In the genomic region with DNA sequence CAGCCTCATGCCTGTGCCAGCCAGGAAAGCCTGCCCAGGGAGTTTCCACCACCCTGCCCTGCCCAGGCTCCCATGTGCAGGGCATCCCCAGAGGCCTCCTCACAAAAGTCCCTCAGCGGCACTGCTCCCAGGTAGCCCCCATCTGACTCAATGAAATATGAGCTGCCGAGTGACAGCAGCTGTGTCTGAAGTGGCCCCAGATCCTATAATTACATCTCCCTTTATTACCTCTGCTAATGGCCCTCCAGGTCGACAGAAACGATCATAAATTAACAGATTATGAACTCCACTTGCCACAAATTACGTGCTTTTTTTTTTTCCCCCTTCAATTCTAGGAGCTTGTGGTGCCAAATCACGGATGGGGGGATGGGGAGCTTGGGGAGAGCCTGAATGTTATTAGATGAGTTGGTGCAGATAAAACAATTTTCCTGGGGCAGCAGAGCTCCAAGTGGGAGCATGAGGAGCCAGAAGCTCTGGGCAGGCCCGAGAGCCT, we compare ENCODE assay signal across 13 cellular contexts.
A peak's percentile ranks its signal among the peaks of the same experiment; 100 is the strongest.
DNase-seq lines count a peak whose midpoint lies in the region; ATAC-seq and TF ChIP-seq lines count a peak whose summit lies in the region.
"Had no signal": no experiment of that assay in that cellular context is flagged by ENCODE, and none has a peak within 500 bp of the region (broad histone marks: within the 10 kb centered on the region; RNA-seq: fewer than 3 reads in every experiment).

No MANE protein-coding gene starts in this region.

- no peak for TF ChIP-seq CTCF in heart right ventricle (IDR thresholded peaks at IDR 0.05)

- H3K4me3 ChIP-seq in heart right ventricle: no peak overlapping the region
- H3K4me3 ChIP-seq: GM23248 had no signal

- H3K27me3 ChIP-seq in heart right ventricle: no peaks in the 10 kb centered on the region

- H3K9me3 ChIP-seq in heart right ventricle: no peaks in the 10 kb centered on the region

- ATAC-seq in heart right ventricle (no peak), GM21619 (IDR thresholded peaks at IDR 0.05; ENCODE audit: unreplicated experiment) (no peak)
- ATAC-seq: esophagus mucosa had no signal

- no peaks in the 10 kb centered on the region for H3K4me1 ChIP-seq in heart right ventricle

- WGBS in heart right ventricle, 2 donors: 73% methylated on average over 7 of the region's 7 CpGs

- H3K27ac ChIP-seq in heart right ventricle: no peak overlapping the region
- H3K27ac ChIP-seq: GM23248 had no signal

- DNase-seq in DMS79 treated with DMSO at 0.1 percent for 48 hours (lab: John Stamatoyannopoulos, UW): peak; percentile 99
- DNase-seq in NCI-H1694 treated with DMSO at 0.1 percent for 48 hours (lab: John Stamatoyannopoulos, UW): peak; percentile 97
- peak; percentile 44 for DNase-seq in NCI-H526 treated with DMSO at 0.1 percent for 48 hours (lab: John Stamatoyannopoulos, UW)
- DNase-seq in left kidney (ENCODE audit: low read depth, low spot score): peak; percentile 90
- DNase-seq in NK-92 treated with Interleukin-12 subunit alpha and Interleukin-12 subunit beta, amount 100 ng/mL, for 24 hours (lab: John Stamatoyannopoulos, UW): no peak
- no peak for DNase-seq in midbrain (lab: John Stamatoyannopoulos, UW)
- no peak for DNase-seq in heart right ventricle
- DNase-seq: activated CD4-positive, alpha-beta T cell treated with anti-CD3 and anti-CD28 coated beads for 1 hour; activated T-cell treated with anti-CD3 and anti-CD28 coated beads, Interleukin-2, amount 50 U/mL, for 1 hour; amniotic stem cell; GM23248 had no signal

- intact Hi-C loops in heart right ventricle (cut with DNase I): no loop called here

- peaks cover 0 to 14% (median 0%) of the 10 kb centered on the region in 9 donors for H3K36me3 ChIP-seq in heart right ventricle

Comparison
In these comparisons a context has a peak if more than half of its experiments do, and no peak if none do; other contexts are left out.
1. DNase-seq: peak in DMS79 treated with DMSO at 0.1 percent for 48 hours (single experiment), NCI-H1694 treated with DMSO at 0.1 percent for 48 hours (single experiment), NCI-H526 treated with DMSO at 0.1 percent for 48 hours (single experiment) and left kidney (single experiment); none in NK-92 treated with Interleukin-12 subunit alpha and Interleukin-12 subunit beta, amount 100 ng/mL, for 24 hours (single experiment), midbrain (single experiment) and heart right ventricle (0 of 2).